10 cellular contexts compared by ENCODE assay signal in the genomic region with DNA sequence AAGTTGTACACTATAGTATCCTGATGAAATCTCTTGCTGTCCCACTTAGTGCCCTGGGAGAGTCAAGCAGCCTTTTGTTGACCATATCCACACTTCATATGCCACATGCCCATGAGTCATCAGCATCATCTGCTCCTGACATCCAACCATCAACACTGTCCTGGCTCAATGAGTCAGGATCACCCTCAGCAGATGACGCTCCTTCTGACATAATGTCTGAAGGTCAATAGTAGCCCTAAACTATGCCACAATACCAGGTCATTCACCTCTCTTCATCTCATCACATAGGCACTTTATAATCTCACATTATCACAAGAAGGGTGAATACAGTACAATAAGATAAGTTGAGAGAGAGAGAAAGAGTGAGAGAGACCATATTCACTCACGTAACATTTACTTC.
DNase-seq lines count a peak whose midpoint lies in the region; ATAC-seq and TF ChIP-seq lines count a peak whose summit lies in the region.
"Had no signal": no experiment of that assay in that cellular context is flagged by ENCODE, and none has a peak within 500 bp of the region (broad histone marks: within the 10 kb centered on the region; RNA-seq: fewer than 3 reads in every experiment).

No MANE protein-coding gene starts in this region.

- H3K9me3 ChIP-seq in smooth muscle cell (replicated peaks; ENCODE audit: low read depth) = no peaks in the 10 kb centered on the region
- H3K9me3 ChIP-seq: thyroid gland had no signal

- POLR2A ChIA-PET in naive thymus-derived CD8-positive, alpha-beta T cell (lab: Charles Lee) = no interaction called here

- H2AFZ ChIP-seq in smooth muscle cell (ENCODE audit: low read depth) = no peak overlapping the region

- no peak overlapping the region for H3K4me2 ChIP-seq in smooth muscle cell

- no peaks in the 10 kb centered on the region for H3K36me3 Mint-ChIP-seq in naive thymus-derived CD8-positive, alpha-beta T cell

- H3K4me1 ChIP-seq in smooth muscle cell (ENCODE audit: low read depth) = no peaks in the 10 kb centered on the region
- H3K4me1 ChIP-seq: thyroid gland had no signal

- H3K27me3 ChIP-seq in smooth muscle cell (ENCODE audit: low read depth) = no peaks in the 10 kb centered on the region
- H3K27me3 ChIP-seq: thyroid gland had no signal

- H3K9me3 Mint-ChIP-seq in naive thymus-derived CD8-positive, alpha-beta T cell = peaks cover 0 to 4% (median 0%) of the 10 kb centered on the region in 9 donors

- H3F3A ChIP-seq in smooth muscle cell (ENCODE audit: low read depth) = no peaks in the 10 kb centered on the region

- H3K4me3 Mint-ChIP-seq in naive thymus-derived CD8-positive, alpha-beta T cell = no peak overlapping the region

- H3K79me2 ChIP-seq in smooth muscle cell (ENCODE audit: low read depth) = no peaks in the 10 kb centered on the region

- TF ChIP-seq CTCF in fibroblast of mammary gland (conservative IDR thresholded peaks at IDR 0.05; ENCODE audit: control insufficient read depth, insufficient read depth, low read depth, low read length) (no peak), smooth muscle cell (IDR thresholded peaks at IDR 0.05; ENCODE audit: borderline replicate concordance, insufficient read depth, poor library complexity, severe bottlenecking) (no peak)

- H3K27ac ChIP-seq in smooth muscle cell (ENCODE audit: low read depth) = peak overlapping the region; percentile 63
- H3K27ac ChIP-seq: thyroid gland had no signal

- ATAC-seq in GM19328 (IDR thresholded peaks at IDR 0.05; ENCODE audit: unreplicated experiment) (no peak), HG03439 (IDR thresholded peaks at IDR 0.05; ENCODE audit: unreplicated experiment) (no peak)
- ATAC-seq in naive thymus-derived CD8-positive, alpha-beta T cell = no peak

- no peak overlapping the region for H3K27ac Mint-ChIP-seq in naive thymus-derived CD8-positive, alpha-beta T cell

- WGBS in smooth muscle cell (ENCODE audit: low lambda C conversion rate) = 52% methylated on average over 2 of the region's 2 CpGs

- peak; percentile 19 for DNase-seq in GM04503 (ENCODE audit: low read depth)
- peak; percentile 61 to 68 for DNase-seq in SHP77 (lab: John Stamatoyannopoulos, UW)
- DNase-seq in fibroblast of mammary gland (ENCODE audit: low read depth) = peak; percentile 96
- DNase-seq in smooth muscle cell (lab: John Stamatoyannopoulos, UW; ENCODE audit: unreplicated experiment) = no peak
- no peak for DNase-seq in naive thymus-derived CD8-positive, alpha-beta T cell
- DNase-seq in stimulated activated CD4-positive, alpha-beta T cell treated with anti-CD3 and anti-CD28 coated beads, Interleukin-2, amount 100 ng/mL, for 24 hours = no peak
- DNase-seq: NCI-H146, thyroid gland had no signal

- no peak overlapping the region for H3K9ac ChIP-seq in smooth muscle cell (ENCODE audit: low read depth)

- H3K36me3 ChIP-seq in smooth muscle cell (ENCODE audit: low read depth) = no peaks in the 10 kb centered on the region
- H3K36me3 ChIP-seq: thyroid gland had no signal

- no peaks in the 10 kb centered on the region for H4K20me1 ChIP-seq in smooth muscle cell (ENCODE audit: low read depth)

- H3K27me3 Mint-ChIP-seq in naive thymus-derived CD8-positive, alpha-beta T cell = peaks cover 0 to 23% (median 7%) of the 10 kb centered on the region in 5 donors

- H3K4me3 ChIP-seq in fibroblast of mammary gland (ENCODE audit: control insufficient read depth, low read depth, low read length) = no peak overlapping the region
- H3K4me3 ChIP-seq in smooth muscle cell = no peak overlapping the region
- H3K4me3 ChIP-seq: thyroid gland had no signal

- H3K4me1 Mint-ChIP-seq in naive thymus-derived CD8-positive, alpha-beta T cell = no peaks in the 10 kb centered on the region

Comparison
In these comparisons a context has a peak if more than half of its experiments do, and no peak if none do; other contexts are left out.
1. DNase-seq: peak in GM04503 (single experiment), SHP77 (2 of 2) and fibroblast of mammary gland (single experiment); none in smooth muscle cell (single experiment), naive thymus-derived CD8-positive, alpha-beta T cell (0 of 10) and stimulated activated CD4-positive, alpha-beta T cell treated with anti-CD3 and anti-CD28 coated beads, Interleukin-2, amount 100 ng/mL, for 24 hours (0 of 2).